ENCODE assay signal across 24 cellular contexts in the genomic region with DNA sequence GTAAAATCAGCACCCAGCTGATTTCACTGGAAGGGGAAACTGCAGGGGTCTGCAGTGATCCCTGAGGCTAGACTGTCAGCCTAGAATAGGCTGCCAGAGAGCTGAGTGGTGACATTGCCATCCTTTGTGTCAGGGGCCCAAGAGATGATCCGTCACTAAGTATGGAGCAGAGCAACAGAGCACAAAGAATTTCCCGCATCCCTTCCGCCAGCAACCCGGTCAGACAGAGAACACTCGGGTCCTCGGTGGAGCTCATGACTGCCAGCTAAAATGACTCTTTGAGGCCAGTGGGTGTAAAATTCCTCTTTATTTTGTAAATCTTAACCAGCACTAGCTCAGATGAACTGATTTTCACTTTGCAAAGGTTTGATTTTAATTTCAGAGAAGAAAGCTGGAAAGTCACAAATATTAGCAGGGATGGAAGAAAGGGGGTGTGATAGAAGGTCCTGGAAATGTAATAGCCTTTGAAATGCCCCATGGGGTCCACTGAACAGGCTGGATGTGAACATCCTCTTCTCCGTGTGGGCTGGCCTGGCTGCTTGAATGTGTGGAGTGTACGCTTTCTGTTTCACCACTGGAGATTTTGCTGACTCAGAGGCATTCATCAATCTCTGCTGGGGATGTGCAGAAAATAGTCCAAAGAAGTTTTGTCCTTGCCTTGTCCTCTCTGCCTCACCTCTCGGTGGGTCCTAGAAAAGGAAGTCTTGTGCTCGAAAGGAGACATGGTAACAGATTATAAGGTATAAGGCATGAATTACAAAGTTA.
"Had no signal": no experiment of that assay in that cellular context is flagged by ENCODE, and none has a peak within 500 bp of the region (broad histone marks: within the 10 kb centered on the region; RNA-seq: fewer than 3 reads in every experiment).

No MANE protein-coding gene starts in this region.

- H3K36me3 Mint-ChIP-seq: activated CD4-positive, alpha-beta memory T cell treated with anti-CD3 and anti-CD28 coated beads for 36 hours; activated naive CD8-positive, alpha-beta T cell; immature natural killer cell; naive thymus-derived CD4-positive, alpha-beta T cell; stimulated activated naive B cell treated with anti-CD40 and anti-IgM and Interleukin-4, amounts not matched to agents 10 μg/mL and 1 μg/mL and 100 μg/mL, for 72 hours had no signal

- H3K4me1 ChIP-seq: gastroesophageal sphincter, left ventricle myocardium inferior, psoas muscle, sigmoid colon, vagina had no signal

- H3K4me1 Mint-ChIP-seq: activated B cell treated with CpG ODN at 0.5 μM for 24 hours; immature natural killer cell; naive thymus-derived CD4-positive, alpha-beta T cell; stimulated activated naive B cell treated with anti-CD40 and anti-IgM and Interleukin-4, amounts not matched to agents 10 μg/mL and 1 μg/mL and 100 μg/mL, for 72 hours had no signal

- DNase-seq: activated B cell treated with CpG ODN at 0.5 μM for 24 hours; activated CD4-positive, alpha-beta memory T cell treated with anti-CD3 and anti-CD28 coated beads for 36 hours; activated CD4-positive, alpha-beta T cell treated with anti-CD3 and anti-CD28 coated beads for 4 hours; activated gamma-delta T cell treated with Interleukin-2 at 50 U/mL for 16 hours; activated T-cell treated with anti-CD3 and anti-CD28 coated beads for 4 hours; amniotic stem cell; heart right ventricle; immature natural killer cell; kidney glomerular epithelial cell; left ventricle myocardium inferior; mesenchymal stem cell; naive thymus-derived CD4-positive, alpha-beta T cell; psoas muscle; sigmoid colon; stimulated activated naive B cell treated with anti-CD40 and anti-IgM and Interleukin-4, amounts not matched to agents 10 μg/mL and 1 μg/mL and 100 μg/mL, for 72 hours; trophoblast cell had no signal

- ATAC-seq: esophagus mucosa; gastroesophageal sphincter; naive thymus-derived CD4-positive, alpha-beta T cell; psoas muscle; stimulated activated naive B cell treated with anti-CD40 and anti-IgM and Interleukin-4, amounts not matched to agents 10 μg/mL and 1 μg/mL and 100 μg/mL, for 72 hours had no signal

- H3K4me3 Mint-ChIP-seq: activated B cell treated with CpG ODN at 0.5 μM for 24 hours; activated CD4-positive, alpha-beta memory T cell treated with anti-CD3 and anti-CD28 coated beads for 36 hours; activated naive CD8-positive, alpha-beta T cell; activated T-helper 1 cell treated with anti-CD3 and anti-CD28 coated beads, Interleukin-12 subunit alpha, Interleukin-12 subunit beta, Interleukin-2, Interleukin-4 antibody, amounts not matched to agents 30 ng/mL and 10 ng/mL and 1 ng/mL, durations not matched to agents 14 hours and 24 hours and 36 hours; immature natural killer cell; naive thymus-derived CD4-positive, alpha-beta T cell; stimulated activated naive B cell treated with anti-CD40 and anti-IgM and Interleukin-4, amounts not matched to agents 10 μg/mL and 1 μg/mL and 100 μg/mL, for 72 hours; T-helper 2 cell treated with Interferon-gamma antibody and Interleukin-4, amounts not matched to agents 5 μg/mL and 100 μg/mL, for 36 hours had no signal

- H3K9me3 Mint-ChIP-seq: activated B cell treated with CpG ODN at 0.5 μM for 24 hours; activated CD4-positive, alpha-beta memory T cell treated with anti-CD3 and anti-CD28 coated beads for 36 hours; activated T-helper 1 cell treated with anti-CD3 and anti-CD28 coated beads, Interleukin-12 subunit alpha, Interleukin-12 subunit beta, Interleukin-2, Interleukin-4 antibody, amounts not matched to agents 30 ng/mL and 10 ng/mL and 1 ng/mL, durations not matched to agents 14 hours and 24 hours and 36 hours; immature natural killer cell; naive thymus-derived CD4-positive, alpha-beta T cell; stimulated activated naive B cell treated with anti-CD40 and anti-IgM and Interleukin-4, amounts not matched to agents 10 μg/mL and 1 μg/mL and 100 μg/mL, for 72 hours; T-helper 2 cell treated with Interferon-gamma antibody and Interleukin-4, amounts not matched to agents 5 μg/mL and 100 μg/mL, for 36 hours had no signal

- H3K4me3 ChIP-seq: gastroesophageal sphincter, heart right ventricle, left ventricle myocardium inferior, psoas muscle, sigmoid colon, vagina had no signal

- FAIRE-seq: colon, TTC549 had no signal

- H3K36me3 ChIP-seq: gastroesophageal sphincter, heart right ventricle, left ventricle myocardium inferior, sigmoid colon, vagina had no signal

- H3K27ac ChIP-seq: gastroesophageal sphincter, left ventricle myocardium inferior, psoas muscle, sigmoid colon, vagina had no signal

- H3K9me3 ChIP-seq: gastroesophageal sphincter, heart right ventricle, left ventricle myocardium inferior, psoas muscle, sigmoid colon, vagina had no signal

- H3K27ac Mint-ChIP-seq: activated B cell treated with CpG ODN at 0.5 μM for 24 hours; activated CD4-positive, alpha-beta memory T cell treated with anti-CD3 and anti-CD28 coated beads for 36 hours; activated naive CD8-positive, alpha-beta T cell; activated T-helper 1 cell treated with anti-CD3 and anti-CD28 coated beads, Interleukin-12 subunit alpha, Interleukin-12 subunit beta, Interleukin-2, Interleukin-4 antibody, amounts not matched to agents 30 ng/mL and 10 ng/mL and 1 ng/mL, durations not matched to agents 14 hours and 24 hours and 36 hours; immature natural killer cell; naive thymus-derived CD4-positive, alpha-beta T cell; stimulated activated naive B cell treated with anti-CD40 and anti-IgM and Interleukin-4, amounts not matched to agents 10 μg/mL and 1 μg/mL and 100 μg/mL, for 72 hours; T-helper 2 cell treated with Interferon-gamma antibody and Interleukin-4, amounts not matched to agents 5 μg/mL and 100 μg/mL, for 36 hours had no signal

- H3K27me3 ChIP-seq: vagina had no signal
